18 cellular contexts compared by ENCODE assay signal in the genomic region with DNA sequence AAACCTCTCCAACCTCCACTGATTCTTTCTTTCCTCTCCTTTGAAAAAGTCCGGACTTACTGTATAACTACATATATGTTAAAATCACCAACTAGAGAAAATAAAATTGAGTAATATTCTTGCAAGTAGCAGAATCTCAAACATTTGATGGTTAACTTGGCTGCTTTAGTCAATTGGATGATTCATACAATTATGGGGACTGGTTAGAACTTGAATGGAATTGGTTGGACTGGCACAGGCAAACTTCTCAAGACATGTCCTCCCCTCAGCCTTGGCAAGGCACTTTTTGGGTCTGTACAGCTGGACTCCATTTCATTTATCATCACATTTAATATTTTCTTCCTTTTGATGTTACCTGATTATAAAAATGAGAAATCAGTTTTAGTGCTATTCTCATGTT. TPM values are rescaled to one million over a fixed set of nuclear protein-coding genes. Genes with fewer than 3 reads are reported as not detected.
DNase-seq lines count a peak whose midpoint lies in the region; ATAC-seq, FAIRE-seq and TF ChIP-seq lines count a peak whose summit lies in the region.
"Had no signal": no experiment of that assay in that cellular context is flagged by ENCODE, and none has a peak within 500 bp of the region (broad histone marks: within the 10 kb centered on the region; RNA-seq: fewer than 3 reads in every experiment).

No MANE protein-coding gene starts in this region.

- H3K79me2 ChIP-seq in mammary epithelial cell (ENCODE audit: insufficient read depth, low read length) (peaks cover 80% of the 10 kb centered on the region), trophoblast cell (ENCODE audit: control insufficient read depth, insufficient read depth, low read length, poor library complexity) (peaks cover 17% of the 10 kb centered on the region)

- H3K14ac ChIP-seq in trophoblast cell (ENCODE audit: low read length) = no peak overlapping the region

- BruUV-seq in mammary epithelial cell (replicated peaks; lab: Mats Ljungman, UMichigan) = no TSS peak

- H3K36me3 ChIP-seq in mammary epithelial cell (ENCODE audit: insufficient read depth, low read length) (no peaks in the 10 kb centered on the region), trophoblast cell (ENCODE audit: control insufficient read depth in 1 of 2, insufficient read depth in 2 of 2, low read length in 2 of 2) (no peaks in the 10 kb centered on the region)

- H3K27me3 ChIP-seq in mammary epithelial cell (ENCODE audit: insufficient read depth, low read length) = no peaks in the 10 kb centered on the region
- H3K27me3 ChIP-seq in trophoblast cell (ENCODE audit: insufficient read depth, low read length) = no peaks in the 10 kb centered on the region

- H3K4me3 ChIP-seq in mammary epithelial cell (replicated peaks in 1 of 3; ENCODE audit: insufficient read depth in 1 of 3, low read depth in 2 of 3, low read length in 3 of 3) (no peak overlapping the region), trophoblast cell (ENCODE audit: low read depth, low read length) (no peak overlapping the region)

- TF ChIP-seq CTCF in mammary epithelial cell (conservative IDR thresholded peaks at IDR 0.05 in 1 of 2, IDR thresholded peaks at IDR 0.05 in 1 of 2; ENCODE audit: extremely low read depth in 1 of 2, insufficient read depth in 1 of 2, low read depth in 1 of 2, low read length in 2 of 2) = no peak
- TF ChIP-seq CTCF in activated CD8-positive, alpha-beta T cell treated with anti-CD3 and anti-CD28 coated beads for 36 hours (IDR thresholded peaks at IDR 0.05) = no peak

- H4K20me1 ChIP-seq in mammary epithelial cell (ENCODE audit: insufficient read depth, low read length) = no peaks in the 10 kb centered on the region

- peak overlapping the region; percentile 31 for H3K27ac ChIP-seq in mammary epithelial cell (ENCODE audit: insufficient read depth, low read depth, low read length)
- no peak overlapping the region for H3K27ac ChIP-seq in trophoblast cell (ENCODE audit: low read depth, low read length)

- intact Hi-C loops in mammary epithelial cell (cut with micrococcal nuclease) = loop anchor here (5.0 kb wide), 1 partner anchor 693 kb away; no protein-coding TSS in a partner anchor
- intact Hi-C loops in activated CD8-positive, alpha-beta T cell treated with anti-CD3 and anti-CD28 coated beads for 36 hours (cut with micrococcal nuclease) = no loop called here

- H2AFZ ChIP-seq in mammary epithelial cell (ENCODE audit: low read depth, low read length) = no peak overlapping the region
- no peak overlapping the region for H2AFZ ChIP-seq in trophoblast cell (ENCODE audit: insufficient read depth, low read length, poor library complexity)

- H3K4me1 Mint-ChIP-seq in activated CD8-positive, alpha-beta T cell treated with anti-CD3 and anti-CD28 coated beads for 36 hours (ENCODE audit: low read depth) = peaks cover 3% of the 10 kb centered on the region

- no peak overlapping the region for H4K91ac ChIP-seq in trophoblast cell (ENCODE audit: low read depth, low read length)

- peak overlapping the region; percentile 64 for H3K4ac ChIP-seq in trophoblast cell (ENCODE audit: low read depth, low read length)

- no peak overlapping the region for H2BK120ac ChIP-seq in trophoblast cell (ENCODE audit: insufficient read depth, low read length, poor library complexity)

- no peaks in the 10 kb centered on the region for H3K36me3 Mint-ChIP-seq in activated CD8-positive, alpha-beta T cell treated with anti-CD3 and anti-CD28 coated beads for 36 hours (ENCODE audit: low read depth)

- H3K4me3 Mint-ChIP-seq in activated CD8-positive, alpha-beta T cell treated with anti-CD3 and anti-CD28 coated beads for 36 hours = no peak overlapping the region

- no peak overlapping the region for H2BK5ac ChIP-seq in trophoblast cell (ENCODE audit: low read depth, low read length, poor library complexity)

- H3K27me3 Mint-ChIP-seq in activated CD8-positive, alpha-beta T cell treated with anti-CD3 and anti-CD28 coated beads for 36 hours = peaks cover 31% of the 10 kb centered on the region

- no peaks in the 10 kb centered on the region for H3K9me3 Mint-ChIP-seq in activated CD8-positive, alpha-beta T cell treated with anti-CD3 and anti-CD28 coated beads for 36 hours

- H2BK12ac ChIP-seq in trophoblast cell (ENCODE audit: low read length) = no peak overlapping the region

- H3K9ac ChIP-seq in mammary epithelial cell (ENCODE audit: insufficient read depth, low read length) = no peak overlapping the region
- H3K9ac ChIP-seq in trophoblast cell (ENCODE audit: low read length) = no peak overlapping the region

- H2AK5ac ChIP-seq in trophoblast cell (ENCODE audit: low read length) = no peak overlapping the region

- in situ Hi-C loops in mammary epithelial cell (cut with MboI; ENCODE audit: low sequenced_read_pairs in 2 of 2) = no loop called here

- H3K23ac ChIP-seq in trophoblast cell (ENCODE audit: low read length) = no peak overlapping the region

- H3K4me1 ChIP-seq in mammary epithelial cell (ENCODE audit: insufficient read depth, low read length) = peaks cover 57% of the 10 kb centered on the region
- peaks cover 4 to 18% of the 10 kb centered on the region in 2 experiments for H3K4me1 ChIP-seq in trophoblast cell (ENCODE audit: control insufficient read depth in 1 of 2, insufficient read depth in 2 of 2, low read length in 2 of 2)

- POLR2A ChIA-PET in activated CD8-positive, alpha-beta T cell treated with anti-CD3 and anti-CD28 coated beads for 36 hours (lab: Charles Lee) = no interaction called here

- CTCF ChIA-PET in mammary epithelial cell (lab: Charles Lee; ENCODE audit: low non-redundant PET) = no interaction called here
- CTCF ChIA-PET in activated CD8-positive, alpha-beta T cell treated with anti-CD3 and anti-CD28 coated beads for 36 hours (lab: Charles Lee) = no interaction called here

- dilution Hi-C loops in mammary epithelial cell (cut with HindIII; ENCODE audit: low sequenced_read_pairs) = no loop called here

- peak; percentile 51 for FAIRE-seq in G401.6 (lab: Jason Lieb, UNC)
- FAIRE-seq: A204.1, GM12892, GM19239 had no signal

- no peak overlapping the region for H3K18ac ChIP-seq in trophoblast cell (ENCODE audit: low read length)

- WGBS in mammary epithelial cell (ENCODE audit: low coverage, missing lambda C conversion rate) = 0% methylated on average over 1 of the region's 1 CpG
- no CpG with 5 or more reads among the region's 1 CpG for WGBS in trophoblast cell (ENCODE audit: extremely low coverage, insufficient coverage, insufficient read length)

- no peak overlapping the region for H4K8ac ChIP-seq in trophoblast cell (ENCODE audit: low read depth, low read length)

- H4K12ac ChIP-seq in trophoblast cell (ENCODE audit: low read depth, low read length) = no peak overlapping the region

- DNase-seq in mammary epithelial cell (peak; percentile 84), fibroblast of gingiva (ENCODE audit: low read depth) (peak; percentile 33), trophoblast cell (no peak), T-helper 1 cell (no peak), dedifferentiated amniotic fluid mesenchymal stem cell (ENCODE audit: extremely low spot score) (no peak)
- DNase-seq in activated CD8-positive, alpha-beta T cell treated with anti-CD3 and anti-CD28 coated beads for 36 hours = no peak
- DNase-seq: Caco-2, DMS53, GDM1, NCI-H2107, NCI-H226, NCI-H526 treated with DMSO at 0.1 percent for 48 hours had no signal

- H3K79me1 ChIP-seq in trophoblast cell (ENCODE audit: low read length) = peaks cover 7% of the 10 kb centered on the region

- H3K9me3 ChIP-seq in mammary epithelial cell (replicated peaks; ENCODE audit: insufficient read depth, low read length) (no peaks in the 10 kb centered on the region), trophoblast cell (ENCODE audit: insufficient read depth, low read depth, low read length) (no peaks in the 10 kb centered on the region)
- H3K9me3 ChIP-seq: Caco-2 had no signal

- H3K27ac Mint-ChIP-seq in activated CD8-positive, alpha-beta T cell treated with anti-CD3 and anti-CD28 coated beads for 36 hours = no peak overlapping the region

- no peak for ATAC-seq in activated CD8-positive, alpha-beta T cell treated with anti-CD3 and anti-CD28 coated beads for 36 hours
- no peak for ATAC-seq in HG03025 (IDR thresholded peaks at IDR 0.05; ENCODE audit: low FRiP score, unreplicated experiment)
- ATAC-seq: HCT116 had no signal

- H3K4me2 ChIP-seq in mammary epithelial cell (ENCODE audit: insufficient read depth, low read depth, low read length) (peak overlapping the region; percentile 48), trophoblast cell (ENCODE audit: low read length) (no peak overlapping the region)

RNA-seq across cellular contexts. Expression of gene WLS, which starts 6.5 kb away (rescaled TPM):
- total RNA-seq in mammary epithelial cell = 100 to 1,000 TPM in 1 of 2 donors, 10 to 100 TPM in 1; 93.9 to 113 TPM
- polyA plus RNA-seq in mammary epithelial cell = 64.1 TPM
- polyA minus RNA-seq in mammary epithelial cell = 179 TPM
- polyA plus RNA-seq in trophoblast cell (2013) = 633 and 667 TPM in 2 replicates
- not detected for total RNA-seq in activated CD8-positive, alpha-beta T cell treated with anti-CD3 and anti-CD28 coated beads for 36 hours

Comparison
In these comparisons a context has a peak if more than half of its experiments do, and no peak if none do; other contexts are left out.
1. DNase-seq: peak in mammary epithelial cell (single experiment) and fibroblast of gingiva (single experiment); none in trophoblast cell (0 of 2), activated CD8-positive, alpha-beta T cell treated with anti-CD3 and anti-CD28 coated beads for 36 hours (single experiment), T-helper 1 cell (0 of 5) and dedifferentiated amniotic fluid mesenchymal stem cell (single experiment).
2. RNA of gene WLS, which starts 6.5 kb away (total RNA-seq): 93.9 to 113 TPM in mammary epithelial cell; not detected in activated CD8-positive, alpha-beta T cell treated with anti-CD3 and anti-CD28 coated beads for 36 hours; every median in the first group is over 10 times any median in the second.